In the genomic region with DNA sequence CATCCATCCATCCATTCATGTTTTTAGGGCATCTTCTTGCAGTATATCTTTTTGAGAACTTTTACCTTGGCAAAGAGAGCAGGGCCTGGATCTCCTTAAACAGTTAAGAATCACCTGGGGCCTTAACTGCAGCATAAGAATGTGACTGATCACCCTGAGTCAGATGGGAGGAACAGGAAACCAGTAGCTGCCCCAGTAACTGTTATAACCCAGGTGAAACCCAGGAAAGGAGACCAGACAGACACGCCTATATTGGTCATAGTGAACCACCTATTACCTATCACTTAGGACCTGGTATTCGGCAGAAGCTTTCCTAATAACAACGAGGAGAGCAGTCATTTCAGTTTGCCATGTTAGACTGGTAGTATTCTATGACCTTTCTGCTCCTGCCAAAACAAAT, we compare ENCODE assay signal across 8 cellular contexts. TPM values are rescaled to one million over a fixed set of nuclear protein-coding genes. Genes with fewer than 3 reads are reported as not detected.
A peak's percentile ranks its signal among the peaks of the same experiment; 100 is the strongest.
DNase-seq lines count a peak whose midpoint lies in the region; ATAC-seq, FAIRE-seq and TF ChIP-seq lines count a peak whose summit lies in the region.

No MANE protein-coding gene starts in this region.

- H3K4me1 ChIP-seq in pancreas = no peaks in the 10 kb centered on the region

- WGBS in pancreas, 2 donors = 39 to 49% methylated on average over 3 of the region's 3 CpGs

- FAIRE-seq in pancreas (lab: Jason Lieb, UNC) = no peak

- H3K9me3 ChIP-seq in pancreas = no peaks in the 10 kb centered on the region

- H3K27ac ChIP-seq in pancreas = peak overlapping the region in 2 of 4 donors; percentile 14 to 20

- intact Hi-C loops in pancreas (cut with DNase I) = loop anchor here in 2 of 3 donors (5.0 to 10.0 kb wide), 4 partner anchors 108 to 418 kb away; no protein-coding TSS in a partner anchor

- no peak overlapping the region for H3K4me3 Mint-ChIP-seq in WTC11
- no peak overlapping the region for H3K4me3 Mint-ChIP-seq in glutamatergic neuron (ENCODE audit: unreplicated experiment)

- H3K27me3 ChIP-seq in pancreas = no peaks in the 10 kb centered on the region

- H3K9me3 Mint-ChIP-seq in WTC11 (no peaks in the 10 kb centered on the region), glutamatergic neuron (ENCODE audit: unreplicated experiment) (peaks cover 1% of the 10 kb centered on the region)

- TF ChIP-seq CTCF in WTC11 (IDR thresholded peaks at IDR 0.05) (no peak), pancreas (IDR thresholded peaks at IDR 0.05) (no peak), glutamatergic neuron (IDR thresholded peaks at IDR 0.05; ENCODE audit: partially characterized antibody, unreplicated experiment) (no peak)

- peaks cover 0 to 9% (median 0%) of the 10 kb centered on the region in 3 donors for H3K36me3 ChIP-seq in pancreas

- CTCF ChIA-PET in WTC11 (lab: Charles Lee) = interaction anchor here (1.0 to 1.6 kb wide), 9 partner anchors 9 to 218 kb away, joined by 3 to 18 read pairs (median 5); a partner anchor contains a TSS

- H3K4me3 ChIP-seq in pancreas = no peak overlapping the region

- peaks cover 36% of the 10 kb centered on the region for H3K4me1 Mint-ChIP-seq in WTC11
- no peaks in the 10 kb centered on the region for H3K4me1 Mint-ChIP-seq in glutamatergic neuron (ENCODE audit: low read depth, unreplicated experiment)

- POLR2A ChIA-PET in WTC11 (lab: Charles Lee) = no interaction called here

- H3K27ac Mint-ChIP-seq in WTC11 (peak overlapping the region; percentile 69; the same call in 1 of the 2 replicates), glutamatergic neuron (ENCODE audit: unreplicated experiment) (no peak overlapping the region)

- DNase-seq in WTC11 (ENCODE audit: low spot score) (no peak), pancreas (no peak), glutamatergic neuron (no peak), dedifferentiated amniotic fluid mesenchymal stem cell (ENCODE audit: extremely low spot score) (no peak), NCI-H526 (lab: John Stamatoyannopoulos, UW) (no peak)

- peak; percentile 51 for ATAC-seq in GM18867 (IDR thresholded peaks at IDR 0.05; ENCODE audit: unreplicated experiment)
- ATAC-seq in HG02763 (IDR thresholded peaks at IDR 0.05; ENCODE audit: unreplicated experiment) = peak; percentile 49
- ATAC-seq in WTC11 = peak; percentile 72
- ATAC-seq in pancreas = peak; percentile 44 to 62 (median 56)
- ATAC-seq in HG03280 (IDR thresholded peaks at IDR 0.05; ENCODE audit: unreplicated experiment) = no peak

- no peaks in the 10 kb centered on the region for H3K27me3 Mint-ChIP-seq in WTC11 (ENCODE audit: low read depth)
- H3K27me3 Mint-ChIP-seq in glutamatergic neuron (ENCODE audit: unreplicated experiment) = no peaks in the 10 kb centered on the region

- H3K36me3 Mint-ChIP-seq in WTC11 (peaks cover 15% of the 10 kb centered on the region), glutamatergic neuron (ENCODE audit: unreplicated experiment) (no peaks in the 10 kb centered on the region)

TF ChIP-seq in WTC11, 78 proteins besides CTCF, POLR2A, EP300 and RAD21:
- TF ChIP-seq ATF1 (CRISPR knock-in tag; IDR thresholded peaks at IDR 0.05) = no peak
- TF ChIP-seq, protein P1, sequence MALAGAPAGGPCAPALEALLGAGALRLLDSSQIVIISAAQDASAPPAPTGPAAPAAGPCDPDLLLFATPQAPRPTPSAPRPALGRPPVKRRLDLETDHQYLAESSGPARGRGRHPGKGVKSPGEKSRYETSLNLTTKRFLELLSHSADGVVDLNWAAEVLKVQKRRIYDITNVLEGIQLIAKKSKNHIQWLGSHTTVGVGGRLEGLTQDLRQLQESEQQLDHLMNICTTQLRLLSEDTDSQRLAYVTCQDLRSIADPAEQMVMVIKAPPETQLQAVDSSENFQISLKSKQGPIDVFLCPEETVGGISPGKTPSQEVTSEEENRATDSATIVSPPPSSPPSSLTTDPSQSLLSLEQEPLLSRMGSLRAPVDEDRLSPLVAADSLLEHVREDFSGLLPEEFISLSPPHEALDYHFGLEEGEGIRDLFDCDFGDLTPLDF (CRISPR knock-in tag; IDR thresholded peaks at IDR 0.05) = no peak
- no peak for TF ChIP-seq ZNF396 (CRISPR knock-in tag; IDR thresholded peaks at IDR 0.05; ENCODE audit: borderline replicate concordance)
- no peak for TF ChIP-seq FOXP1 (CRISPR knock-in tag; IDR thresholded peaks at IDR 0.05; ENCODE audit: borderline replicate concordance)
- TF ChIP-seq, protein P2, sequence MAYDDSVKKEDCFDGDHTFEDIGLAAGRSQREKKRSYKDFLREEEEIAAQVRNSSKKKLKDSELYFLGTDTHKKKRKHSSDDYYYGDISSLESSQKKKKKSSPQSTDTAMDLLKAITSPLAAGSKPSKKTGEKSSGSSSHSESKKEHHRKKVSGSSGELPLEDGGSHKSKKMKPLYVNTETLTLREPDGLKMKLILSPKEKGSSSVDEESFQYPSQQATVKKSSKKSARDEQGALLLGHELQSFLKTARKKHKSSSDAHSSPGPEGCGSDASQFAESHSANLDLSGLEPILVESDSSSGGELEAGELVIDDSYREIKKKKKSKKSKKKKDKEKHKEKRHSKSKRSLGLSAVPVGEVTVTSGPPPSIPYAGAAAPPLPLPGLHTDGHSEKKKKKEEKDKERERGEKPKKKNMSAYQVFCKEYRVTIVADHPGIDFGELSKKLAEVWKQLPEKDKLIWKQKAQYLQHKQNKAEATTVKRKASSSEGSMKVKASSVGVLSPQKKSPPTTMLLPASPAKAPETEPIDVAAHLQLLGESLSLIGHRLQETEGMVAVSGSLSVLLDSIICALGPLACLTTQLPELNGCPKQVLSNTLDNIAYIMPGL (CRISPR knock-in tag; IDR thresholded peaks at IDR 0.05) = no peak
- TF ChIP-seq SOX15 (CRISPR knock-in tag; IDR thresholded peaks at IDR 0.05) = no peak
- TF ChIP-seq, protein P3, sequence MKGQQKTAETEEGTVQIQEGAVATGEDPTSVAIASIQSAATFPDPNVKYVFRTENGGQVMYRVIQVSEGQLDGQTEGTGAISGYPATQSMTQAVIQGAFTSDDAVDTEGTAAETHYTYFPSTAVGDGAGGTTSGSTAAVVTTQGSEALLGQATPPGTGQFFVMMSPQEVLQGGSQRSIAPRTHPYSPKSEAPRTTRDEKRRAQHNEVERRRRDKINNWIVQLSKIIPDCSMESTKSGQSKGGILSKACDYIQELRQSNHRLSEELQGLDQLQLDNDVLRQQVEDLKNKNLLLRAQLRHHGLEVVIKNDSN (CRISPR knock-in tag; IDR thresholded peaks at IDR 0.05) = no peak
- no peak for TF ChIP-seq CBFB (CRISPR knock-in tag; IDR thresholded peaks at IDR 0.05; ENCODE audit: low read depth)
- TF ChIP-seq FOXK1 (CRISPR knock-in tag; IDR thresholded peaks at IDR 0.05) = no peak
- TF ChIP-seq, protein P4, sequence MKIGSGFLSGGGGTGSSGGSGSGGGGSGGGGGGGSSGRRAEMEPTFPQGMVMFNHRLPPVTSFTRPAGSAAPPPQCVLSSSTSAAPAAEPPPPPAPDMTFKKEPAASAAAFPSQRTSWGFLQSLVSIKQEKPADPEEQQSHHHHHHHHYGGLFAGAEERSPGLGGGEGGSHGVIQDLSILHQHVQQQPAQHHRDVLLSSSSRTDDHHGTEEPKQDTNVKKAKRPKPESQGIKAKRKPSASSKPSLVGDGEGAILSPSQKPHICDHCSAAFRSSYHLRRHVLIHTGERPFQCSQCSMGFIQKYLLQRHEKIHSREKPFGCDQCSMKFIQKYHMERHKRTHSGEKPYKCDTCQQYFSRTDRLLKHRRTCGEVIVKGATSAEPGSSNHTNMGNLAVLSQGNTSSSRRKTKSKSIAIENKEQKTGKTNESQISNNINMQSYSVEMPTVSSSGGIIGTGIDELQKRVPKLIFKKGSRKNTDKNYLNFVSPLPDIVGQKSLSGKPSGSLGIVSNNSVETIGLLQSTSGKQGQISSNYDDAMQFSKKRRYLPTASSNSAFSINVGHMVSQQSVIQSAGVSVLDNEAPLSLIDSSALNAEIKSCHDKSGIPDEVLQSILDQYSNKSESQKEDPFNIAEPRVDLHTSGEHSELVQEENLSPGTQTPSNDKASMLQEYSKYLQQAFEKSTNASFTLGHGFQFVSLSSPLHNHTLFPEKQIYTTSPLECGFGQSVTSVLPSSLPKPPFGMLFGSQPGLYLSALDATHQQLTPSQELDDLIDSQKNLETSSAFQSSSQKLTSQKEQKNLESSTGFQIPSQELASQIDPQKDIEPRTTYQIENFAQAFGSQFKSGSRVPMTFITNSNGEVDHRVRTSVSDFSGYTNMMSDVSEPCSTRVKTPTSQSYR (CRISPR knock-in tag; IDR thresholded peaks at IDR 0.05) = no peak
- TF ChIP-seq GTF2I (CRISPR knock-in tag; conservative IDR thresholded peaks at IDR 0.05) = no peak
- TF ChIP-seq RORB (CRISPR knock-in tag; IDR thresholded peaks at IDR 0.05) = no peak
- TF ChIP-seq, protein P5, sequence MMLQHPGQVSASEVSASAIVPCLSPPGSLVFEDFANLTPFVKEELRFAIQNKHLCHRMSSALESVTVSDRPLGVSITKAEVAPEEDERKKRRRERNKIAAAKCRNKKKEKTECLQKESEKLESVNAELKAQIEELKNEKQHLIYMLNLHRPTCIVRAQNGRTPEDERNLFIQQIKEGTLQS (CRISPR knock-in tag; conservative IDR thresholded peaks at IDR 0.05) = no peak

RNA-seq across cellular contexts. Expression of a gene that starts 43.4 kb away (rescaled TPM):
- total RNA-seq in WTC11 (2021) = 45.4 to 53.0 TPM (median 51.1 TPM) in 3 replicates
- total RNA-seq in pancreas = 10 to 100 TPM in 5 of 6 donors, 1 to 10 TPM in 1; 8.5 to 17.6 (median 13.7) TPM
- 10 to 100 TPM; 47.2 to 54.5 TPM for polyA plus RNA-seq in pancreas
- total RNA-seq in glutamatergic neuron (ENCODE audit: unreplicated experiment) = 63.8 TPM
